Comparison of ENCODE assay signal across 21 cellular contexts in the genomic region with DNA sequence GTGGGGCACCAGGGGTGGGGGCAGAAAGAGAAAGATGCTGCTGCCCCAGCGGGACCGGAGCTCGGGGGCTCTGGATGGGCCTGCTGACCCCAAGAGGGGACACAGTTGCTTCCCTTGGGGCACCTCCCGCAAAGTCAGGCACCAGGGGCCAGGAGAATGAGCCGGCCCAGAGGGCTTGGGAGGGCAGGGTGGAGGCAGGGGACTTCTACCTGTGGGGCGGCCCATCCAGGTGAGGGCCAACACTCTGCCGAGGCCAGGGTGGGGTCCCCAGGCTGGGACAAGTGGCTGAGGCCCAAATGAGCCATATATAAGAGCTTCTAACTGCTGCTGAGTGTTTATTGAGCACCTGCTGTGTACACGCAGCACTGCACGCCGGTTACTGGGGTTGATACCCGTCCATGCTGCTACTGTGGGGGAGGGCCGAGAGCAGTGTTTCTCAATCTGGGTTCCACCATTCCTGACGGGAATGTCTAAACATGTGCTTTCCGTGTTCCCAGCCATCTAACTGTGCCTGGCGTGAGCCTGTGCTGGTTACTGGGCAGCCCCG.
DNase-seq lines count a peak whose midpoint lies in the region; ATAC-seq, FAIRE-seq and TF ChIP-seq lines count a peak whose summit lies in the region.
"Had no signal": no experiment of that assay in that cellular context is flagged by ENCODE, and none has a peak within 500 bp of the region (broad histone marks: within the 10 kb centered on the region; RNA-seq: fewer than 3 reads in every experiment).

No MANE protein-coding gene starts in this region.

- intact Hi-C loops in Right ventricle myocardium superior (cut with DNase I) (no loop called here), heart right ventricle (cut with DNase I) (no loop called here), K562 (cut with micrococcal nuclease) (no loop called here), testis (cut with DNase I; ENCODE audit: low total_unique reads) (no loop called here), PC-3 (cut with micrococcal nuclease) (no loop called here)

- H3K36me3 ChIP-seq in heart right ventricle (no peaks in the 10 kb centered on the region), K562 (ENCODE audit: control insufficient read depth, insufficient read depth, low read length) (no peaks in the 10 kb centered on the region; the same call in 2 of the 3 replicates), testis (ENCODE audit: low read depth, missing control alignments) (no peaks in the 10 kb centered on the region), PC-3 (ENCODE audit: low read depth, low read length) (no peaks in the 10 kb centered on the region), H7 (replicated peaks; ENCODE audit: control insufficient read depth, insufficient read depth, low read length) (no peaks in the 10 kb centered on the region)
- H3K36me3 ChIP-seq: cardiac muscle cell, upper lobe of left lung had no signal

- H3K4me3 ChIP-seq in heart right ventricle = no peak overlapping the region
- H3K4me3 ChIP-seq in K562 = no peak overlapping the region
- no peak overlapping the region for H3K4me3 ChIP-seq in testis
- H3K4me3 ChIP-seq in PC-3 (ENCODE audit: low read length) = no peak overlapping the region
- H3K4me3 ChIP-seq in H7 (ENCODE audit: insufficient read depth, low read depth, low read length) = no peak overlapping the region
- H3K4me3 ChIP-seq: cardiac muscle cell, PC-9, upper lobe of left lung had no signal

- H3K9me2 ChIP-seq in PC-3 (replicated peaks; ENCODE audit: low read length) = no peaks in the 10 kb centered on the region

- no peaks in the 10 kb centered on the region for H4K20me1 ChIP-seq in K562 (replicated peaks; ENCODE audit: control insufficient read depth, insufficient read depth, low read length)
- no peaks in the 10 kb centered on the region for H4K20me1 ChIP-seq in PC-3 (ENCODE audit: low read length)

- H2AFZ ChIP-seq in K562 (ENCODE audit: low read depth, low read length) (no peak overlapping the region), PC-3 (ENCODE audit: low read length) (no peak overlapping the region)
- H2AFZ ChIP-seq: PC-9 had no signal

- ATAC-seq in Right ventricle myocardium superior (ENCODE audit: poor library complexity) = no peak
- no peak for ATAC-seq in heart right ventricle
- no peak for ATAC-seq in K562
- no peak for ATAC-seq in left lobe of liver
- no peak for ATAC-seq in PC-3
- ATAC-seq: activated T-cell treated with anti-CD3 and anti-CD28 coated beads, Interleukin-2, amount 50 U/mL, for 72 hours had no signal

- TF ChIP-seq RAD21 in K562 (CRISPR knock-in tag; conservative IDR thresholded peaks at IDR 0.05 in 1 of 2, IDR thresholded peaks at IDR 0.05 in 1 of 2) = no peak

- no peaks in the 10 kb centered on the region for H3K9me1 ChIP-seq in K562 (ENCODE audit: control insufficient read depth, insufficient read depth, low read length)

- H3K9ac ChIP-seq in K562 (ENCODE audit: insufficient read depth in 1 of 2, low read depth in 2 of 2, low read length in 2 of 2) = peak overlapping the region in 1 of 2 experiments; percentile 89; a peak in 2 of 4 replicates
- no peak overlapping the region for H3K9ac ChIP-seq in PC-3 (ENCODE audit: low read length)

- TF ChIP-seq EP300 in K562 (IDR thresholded peaks at IDR 0.05; ENCODE audit: low read length) = no peak

- peak; percentile 27 for DNase-seq in Right ventricle myocardium superior
- DNase-seq in heart right ventricle = no peak
- no peak for DNase-seq in K562 (ENCODE audit: extremely low read depth in 1 of 4, low spot score in 3 of 4)
- peak; percentile 33 for DNase-seq in left lobe of liver (ENCODE audit: low spot score)
- DNase-seq in testis = peak; percentile 8
- no peak for DNase-seq in PC-3
- DNase-seq in stimulated activated CD4-positive, alpha-beta T cell treated with anti-CD3 and anti-CD28 coated beads, Interleukin-2, amount 100 ng/mL, for 48 hours = no peak
- no peak for DNase-seq in H7
- DNase-seq: Calu3; GOT3; Karpas-422; NCI-H1930; NCI-H345; occipital lobe; PC-9; stimulated activated CD4-positive, alpha-beta T cell treated with anti-CD3 and anti-CD28 coated beads, Interleukin-4, amount 100 ng/mL, for 24 hours had no signal

- CTCF ChIA-PET in K562 (lab: Yijun Ruan, JAX; ENCODE audit: low intra/inter-chr PET ratio) = no interaction called here
- CTCF ChIA-PET in PC-3 (lab: Charles Lee) = no interaction called here

- no peak for TF ChIP-seq CTCF in heart right ventricle (IDR thresholded peaks at IDR 0.05)
- no peak for TF ChIP-seq CTCF in K562 (IDR thresholded peaks at IDR 0.05 in 2 of 3, conservative IDR thresholded peaks at IDR 0.05 in 1 of 3; ENCODE audit: insufficient read depth in 2 of 3, low read depth in 1 of 3, low read length in 3 of 3)
- TF ChIP-seq CTCF in testis (IDR thresholded peaks at IDR 0.05) = no peak
- TF ChIP-seq CTCF in PC-3 (conservative IDR thresholded peaks at IDR 0.05; ENCODE audit: low read depth, low read length) = no peak

- POLR2A ChIA-PET in K562 (lab: Yijun Ruan, JAX) (interaction anchor here (0.6 to 1.4 kb wide), 3 partner anchors 12 to 152 kb away, joined by 3 to 5 read pairs (median 4); no protein-coding TSS in a partner anchor), PC-3 (lab: Charles Lee; ENCODE audit: unreplicated experiment) (no interaction called here)

- H3K4me1 ChIP-seq in heart right ventricle (peaks cover 3 to 26% (median 17%) of the 10 kb centered on the region in 9 donors), K562 (replicated peaks in 1 of 2; ENCODE audit: control insufficient read depth in 2 of 2, insufficient read depth in 2 of 2, low read length in 2 of 2) (peaks cover 33 to 56% of the 10 kb centered on the region in 2 experiments), testis (peaks cover 13% of the 10 kb centered on the region), PC-3 (ENCODE audit: insufficient read depth, low read length) (no peaks in the 10 kb centered on the region)

- WGBS in heart right ventricle, 2 donors = 93 to 95% methylated on average over 16 of the region's 16 CpGs
- WGBS in K562 (ENCODE audit: insufficient coverage, low coverage, missing lambda C conversion rate) = 79% methylated on average over 10 of the region's 16 CpGs
- WGBS in testis, 2 donors = 88 to 96% methylated on average over 9 to 16 of the region's 16 CpGs

- H3K4me2 ChIP-seq in K562 (ENCODE audit: insufficient read depth, low read length) (no peak overlapping the region), PC-3 (ENCODE audit: low read length) (no peak overlapping the region)
- H3K4me2 ChIP-seq: PC-9 had no signal

- no peak for TF ChIP-seq POLR2A in K562 (conservative IDR thresholded peaks at IDR 0.05)
- no peak for TF ChIP-seq POLR2A in testis (IDR thresholded peaks at IDR 0.05)

- no peaks in the 10 kb centered on the region for H3K27me3 ChIP-seq in heart right ventricle
- no peaks in the 10 kb centered on the region for H3K27me3 ChIP-seq in K562 (ENCODE audit: control insufficient read depth in 2 of 2, insufficient read depth in 2 of 2, low read length in 2 of 2)
- H3K27me3 ChIP-seq in testis = no peaks in the 10 kb centered on the region
- H3K27me3 ChIP-seq in PC-3 (ENCODE audit: low read length) = no peaks in the 10 kb centered on the region
- no peaks in the 10 kb centered on the region for H3K27me3 ChIP-seq in H7 (ENCODE audit: control insufficient read depth, insufficient read depth, low read length)
- H3K27me3 ChIP-seq: cardiac muscle cell, upper lobe of left lung had no signal

- no peaks in the 10 kb centered on the region for H3K9me3 ChIP-seq in heart right ventricle
- peaks cover 9% of the 10 kb centered on the region for H3K9me3 ChIP-seq in K562 (replicated peaks; ENCODE audit: control insufficient read depth, insufficient read depth, low read depth, low read length)
- H3K9me3 ChIP-seq in testis = no peaks in the 10 kb centered on the region
- no peaks in the 10 kb centered on the region for H3K9me3 ChIP-seq in PC-3 (ENCODE audit: low read length)
- H3K9me3 ChIP-seq: upper lobe of left lung had no signal

- H3K79me2 ChIP-seq in K562 (ENCODE audit: control insufficient read depth, insufficient read depth, low read length) = peaks cover 6% of the 10 kb centered on the region; the same call in 2 of the 3 replicates
- no peaks in the 10 kb centered on the region for H3K79me2 ChIP-seq in PC-3 (ENCODE audit: low read length)

- H3K27ac ChIP-seq in heart right ventricle (no peak overlapping the region), K562 (ENCODE audit: extremely low read depth, low read depth, low read length) (peak overlapping the region; percentile 88; the same call in 2 of the 3 replicates), testis (no peak overlapping the region), PC-3 (ENCODE audit: low read length) (no peak overlapping the region)
- H3K27ac ChIP-seq: cardiac muscle cell, PC-9, upper lobe of left lung had no signal

- no peaks in the 10 kb centered on the region for H3F3A ChIP-seq in PC-3 (ENCODE audit: low read length, unreplicated experiment)

- in situ Hi-C loops in K562 (cut with MboI) = no loop called here

- BruUV-seq in K562 (replicated peaks; lab: Mats Ljungman, UMichigan) (no TSS peak), PC-3 (replicated peaks; lab: Mats Ljungman, UMichigan) (no TSS peak)

- no peak for FAIRE-seq in K562 (lab: Jason Lieb, UNC)
- FAIRE-seq: frontal cortex, GM18507 had no signal

TF ChIP-seq in K562, 482 proteins besides CTCF, POLR2A, EP300 and RAD21:
- TF ChIP-seq ETS1 (conservative IDR thresholded peaks at IDR 0.05; ENCODE audit: control insufficient read depth, low read depth, low read length) (no peak), MAX (CRISPR knock-in tag; IDR thresholded peaks at IDR 0.05) (peak; percentile 32; the same call in 1 of the 2 replicates), ZKSCAN8 (CRISPR knock-in tag; IDR thresholded peaks at IDR 0.05) (peak; percentile 92), SMAD1 (IDR thresholded peaks at IDR 0.05; ENCODE audit: low read depth, low read length, partially characterized antibody) (no peak), ZNF717 (CRISPR knock-in tag; IDR thresholded peaks at IDR 0.05) (no peak)

Comparison
In these comparisons a context has a peak if more than half of its experiments do, and no peak if none do; other contexts are left out.
1. DNase-seq: peak in Right ventricle myocardium superior (single experiment), left lobe of liver (single experiment) and testis (single experiment); none in heart right ventricle (0 of 2), K562 (0 of 4), PC-3 (single experiment), stimulated activated CD4-positive, alpha-beta T cell treated with anti-CD3 and anti-CD28 coated beads, Interleukin-2, amount 100 ng/mL, for 48 hours (0 of 2) and H7 (single experiment).